Comparison of ENCODE assay signal across 8 cellular contexts in genomic region chr2:71923887-71924533, GRCh38.
DNase-seq lines count a peak whose midpoint lies in the region; TF ChIP-seq lines count a peak whose summit lies in the region.

No MANE protein-coding gene starts in this region.

- DNase-seq in HAP-1 (ENCODE audit: low spot score in 2 of 2) (peak; percentile 72 to 80), NCI-H1417 treated with DMSO at 0.1 percent for 48 hours (lab: John Stamatoyannopoulos, UW) (peak; percentile 6), T-helper 2 cell (peak in 3 of 5 experiments; percentile 21 to 58 (median 27)), MCF 10A (ENCODE audit: unreplicated experiment) (peak; percentile 87), islet precursor cell (peak; percentile 83), MG63 (no peak)
- peak; percentile 20 to 27 (median 22) for DNase-seq in stimulated activated CD4-positive, alpha-beta T cell treated with anti-CD3 and anti-CD28 coated beads, Interleukin-1b, Interleukin-23, amount 100 ng/mL, for 24 hours (ENCODE audit: low read depth in 4 of 4, low spot score in 1 of 4)

- CTCF ChIA-PET in MCF 10A (lab: Yijun Ruan, JAX), result interaction anchor here (0.6 to 9.3 kb wide), 81 partner anchors 11 to 1138 kb away, joined by 3 to 204 read pairs (median 4); partner anchors contain the start of gene CYP26B1

- peak; percentile 85 for TF ChIP-seq CTCF in GM12873 (IDR thresholded peaks at IDR 0.05; ENCODE audit: insufficient read depth, low read depth, low read length, missing control alignments)
- peak; percentile 80 for TF ChIP-seq CTCF in MCF 10A (IDR thresholded peaks at IDR 0.05; ENCODE audit: unreplicated experiment)

- H3K36me3 Mint-ChIP-seq in MCF 10A (ENCODE audit: insufficient read depth, unreplicated experiment), result no peaks in the 10 kb centered on the region

- H3K27ac Mint-ChIP-seq in MCF 10A (ENCODE audit: low read depth, unreplicated experiment), result no peak overlapping the region

- H3K9me3 Mint-ChIP-seq in MCF 10A (ENCODE audit: unreplicated experiment), result no peaks in the 10 kb centered on the region

- no peaks in the 10 kb centered on the region for H3K4me1 Mint-ChIP-seq in MCF 10A (ENCODE audit: insufficient read depth, unreplicated experiment)

- BruUV-seq in MCF 10A (replicated peaks; lab: Mats Ljungman, UMichigan), result no TSS peak

- H3K4me3 Mint-ChIP-seq in MCF 10A (ENCODE audit: unreplicated experiment), result no peak overlapping the region

- intact Hi-C loops in MCF 10A (cut with micrococcal nuclease), result loop anchor here (1.0 to 10.0 kb wide), 9 partner anchors 53 to 821 kb away; no protein-coding TSS in a partner anchor

- no peaks in the 10 kb centered on the region for H3K4me1 ChIP-seq in HAP-1

- in situ Hi-C loops in HAP-1 (cut with MboI; ENCODE audit: low sequenced_read_pairs), result loop anchor here (10.0 kb wide), 1 partner anchor 821 kb away; no protein-coding TSS in a partner anchor

- POLR2A ChIA-PET in MCF 10A (lab: Yijun Ruan, JAX), result interaction anchor here (0.5 to 1.4 kb wide), 4 partner anchors 10 to 315 kb away, joined by 4 read pairs; partner anchors contain the start of gene CYP26B1

- H3K27me3 Mint-ChIP-seq in MCF 10A (ENCODE audit: insufficient read depth, unreplicated experiment), result no peaks in the 10 kb centered on the region

- H3K36me3 ChIP-seq in HAP-1 (replicated peaks), result no peaks in the 10 kb centered on the region
- no peaks in the 10 kb centered on the region for H3K36me3 ChIP-seq in MG63

- H3K27me3 ChIP-seq in HAP-1 (ENCODE audit: low read depth), result no peaks in the 10 kb centered on the region
- H3K27me3 ChIP-seq in MG63, result no peaks in the 10 kb centered on the region

- no peak overlapping the region for H3K4me3 ChIP-seq in HAP-1
- no peak overlapping the region for H3K4me3 ChIP-seq in MG63

- H3K9me3 ChIP-seq in HAP-1 (no peaks in the 10 kb centered on the region), MG63 (peaks cover 13% of the 10 kb centered on the region)
